In genomic region chr1:230642263-230642959, GRCh38 we compare ENCODE assay signal across 8 cellular contexts. TPM values are rescaled to one million over a fixed set of nuclear protein-coding genes. Genes with fewer than 3 reads are reported as not detected.
DNase-seq lines count a peak whose midpoint lies in the region; ATAC-seq and TF ChIP-seq lines count a peak whose summit lies in the region.

COG2 (plus strand) TSS chr1:230642481; CDS start chr1:230642607, 126 bp downstream.

- peak; percentile 100 for TF ChIP-seq CTCF in C4-2B (conservative IDR thresholded peaks at IDR 0.05)
- peak; percentile 100 for TF ChIP-seq CTCF in left lung (IDR thresholded peaks at IDR 0.05)

- intact Hi-C loops in left lung (cut with DNase I): no loop called here

- DNase-seq in NCI-H69 (lab: John Stamatoyannopoulos, UW): peak; percentile 98
- DNase-seq in activated CD4-positive, alpha-beta T cell treated with anti-CD3 and anti-CD28 coated beads, Interleukin-2, amount 50 U/mL, for 1 hour: peak; percentile 96
- peak; percentile 89 for DNase-seq in dedifferentiated amniotic fluid mesenchymal stem cell (ENCODE audit: extremely low spot score)
- DNase-seq in left lung: peak; percentile 93 to 99
- peak; percentile 99 for DNase-seq in stimulated activated CD4-positive, alpha-beta T cell treated with anti-CD3 and anti-CD28 coated beads, Interleukin-4, amount 100 ng/mL, for 1 hour

- H3K27me3 ChIP-seq in left lung: peaks cover under 1 to 6% of the 10 kb centered on the region in 2 donors

- H3K27ac ChIP-seq in C4-2B (peak within 1 kb of the TSS; percentile 83), left lung (peak within 1 kb of the TSS; percentile 85 to 87)

- peaks cover 14 to 29% of the 10 kb centered on the region in 2 donors for H3K4me1 ChIP-seq in left lung

- ATAC-seq in GM19324 (IDR thresholded peaks at IDR 0.05; ENCODE audit: low FRiP score, unreplicated experiment) (peak; percentile 99), HG03469 (IDR thresholded peaks at IDR 0.05; ENCODE audit: unreplicated experiment) (peak; percentile 90), left lung (peak; percentile 99)

- H3K36me3 ChIP-seq in left lung: peaks cover 0 to 6% of the 10 kb centered on the region in 2 donors

- H3K9me3 ChIP-seq in left lung: no peaks in the 10 kb centered on the region

- peak within 1 kb of the TSS; percentile 67 to 83 for H3K4me3 ChIP-seq in left lung

RNA-seq across cellular contexts. Expression of gene COG2, which starts in this region (rescaled TPM):
- 10 to 100 TPM; 26.1 to 27.0 TPM for total RNA-seq in left lung

Comparison
In these comparisons a context has a peak if more than half of its experiments do, and no peak if none do; other contexts are left out.
1. Peak in every context shown above with its lines: DNase-seq, ATAC-seq, H3K4me3 ChIP-seq and H3K27ac ChIP-seq.